15 cellular contexts compared by ENCODE assay signal in the genomic region with DNA sequence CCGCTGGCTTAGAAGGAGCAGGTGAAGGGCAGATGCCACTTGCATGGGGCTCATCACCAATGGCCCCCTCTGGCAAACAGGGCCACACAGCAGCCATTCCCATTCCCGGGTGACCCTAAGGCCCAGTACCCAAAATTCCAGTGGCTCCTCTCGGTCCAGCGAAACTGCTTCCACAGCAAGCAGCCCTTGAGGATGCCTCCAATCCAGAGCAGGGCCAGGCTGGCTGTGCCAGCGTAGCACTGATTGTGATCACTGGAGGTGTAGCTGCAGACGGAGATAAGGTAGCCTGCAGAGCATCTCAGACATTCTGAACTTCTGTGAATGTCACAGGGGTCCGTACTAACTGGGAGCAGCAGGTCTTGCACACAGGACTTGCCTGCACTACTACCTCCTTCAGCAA. TPM values are rescaled to one million over a fixed set of nuclear protein-coding genes. Genes with fewer than 3 reads are reported as not detected.
DNase-seq lines count a peak whose midpoint lies in the region; ATAC-seq and TF ChIP-seq lines count a peak whose summit lies in the region.
"Had no signal": no experiment of that assay in that cellular context is flagged by ENCODE, and none has a peak within 500 bp of the region (broad histone marks: within the 10 kb centered on the region; RNA-seq: fewer than 3 reads in every experiment).

No MANE protein-coding gene starts in this region.

- H3K4me1 ChIP-seq in neutrophil (ENCODE audit: control insufficient read depth in 1 of 2, insufficient read depth in 1 of 2, low read depth in 1 of 2, low read length in 1 of 2) (peaks cover 75 to 94% of the 10 kb centered on the region in 2 experiments), spleen (peaks cover 0 to 34% (median 3%) of the 10 kb centered on the region in 6 donors)

- TF ChIP-seq POLR2A in spleen (IDR thresholded peaks at IDR 0.05) = no peak

- H3K4me3 ChIP-seq in neutrophil (ENCODE audit: low read depth in 1 of 2, low read length in 1 of 2) (peak overlapping the region in 1 of 2 experiments; percentile 3), spleen (no peak overlapping the region)
- H3K4me3 ChIP-seq: BLaER1, GM12878 had no signal

- H3K4me1 Mint-ChIP-seq in activated T-cell treated with anti-CD3 and anti-CD28 coated beads, Interleukin-2, amount 50 U/mL, for 24 hours (ENCODE audit: low read depth) = peaks cover 11% of the 10 kb centered on the region

- H3K27me3 ChIP-seq in neutrophil (no peaks in the 10 kb centered on the region), spleen (replicated peaks in 1 of 7) (no peaks in the 10 kb centered on the region)
- H3K27me3 ChIP-seq: BLaER1 had no signal

- no peak overlapping the region for H3K4me3 Mint-ChIP-seq in activated T-cell treated with anti-CD3 and anti-CD28 coated beads, Interleukin-2, amount 50 U/mL, for 24 hours
- H3K4me3 Mint-ChIP-seq: CD8-positive, alpha-beta T cell; H9 had no signal

- no peaks in the 10 kb centered on the region for H3K27me3 Mint-ChIP-seq in activated T-cell treated with anti-CD3 and anti-CD28 coated beads, Interleukin-2, amount 50 U/mL, for 24 hours

- H3K9me3 ChIP-seq in neutrophil = no peaks in the 10 kb centered on the region
- H3K9me3 ChIP-seq in spleen = no peaks in the 10 kb centered on the region

- H3K36me3 ChIP-seq in neutrophil (peaks cover 100% of the 10 kb centered on the region), spleen (peaks cover 0 to 100% (median 23%) of the 10 kb centered on the region in 6 donors)

- H3K9me3 Mint-ChIP-seq in activated T-cell treated with anti-CD3 and anti-CD28 coated beads, Interleukin-2, amount 50 U/mL, for 24 hours = no peaks in the 10 kb centered on the region
- H3K9me3 Mint-ChIP-seq: CD8-positive, alpha-beta T cell had no signal

- TF ChIP-seq CTCF in neutrophil (IDR thresholded peaks at IDR 0.05) = no peak
- TF ChIP-seq CTCF in spleen (IDR thresholded peaks at IDR 0.05 in 8 of 11, conservative IDR thresholded peaks at IDR 0.05 in 3 of 11) = no peak

- no peak for ATAC-seq in GM19463 (IDR thresholded peaks at IDR 0.05; ENCODE audit: unreplicated experiment)
- no peak for ATAC-seq in HG03469 (IDR thresholded peaks at IDR 0.05; ENCODE audit: unreplicated experiment)
- ATAC-seq: CD8-positive, alpha-beta T cell; GM12878 had no signal

- no peak overlapping the region for H3K27ac Mint-ChIP-seq in activated T-cell treated with anti-CD3 and anti-CD28 coated beads, Interleukin-2, amount 50 U/mL, for 24 hours
- H3K27ac Mint-ChIP-seq: CD8-positive, alpha-beta T cell; H9 had no signal

- H3K27ac ChIP-seq in neutrophil (peak overlapping the region; percentile 37), spleen (no peak overlapping the region)
- H3K27ac ChIP-seq: BLaER1 had no signal

- H3K36me3 Mint-ChIP-seq in activated T-cell treated with anti-CD3 and anti-CD28 coated beads, Interleukin-2, amount 50 U/mL, for 24 hours (ENCODE audit: low read depth) = peaks cover 54% of the 10 kb centered on the region

- WGBS in spleen, 5 donors = 96 to 98% (median 98%) methylated on average over 4 to 7 of the region's 7 CpGs

- peak; percentile 50 for DNase-seq in activated CD8-positive, alpha-beta memory T cell treated with anti-CD3 and anti-CD28 coated beads for 24 hours
- DNase-seq in activated CD8-positive, alpha-beta memory T cell treated with anti-CD3 and anti-CD28 coated beads, Interleukin-2, amount 50 U/mL, for 4 hours = no peak
- peak; percentile 61 for DNase-seq in spleen
- no peak for DNase-seq in activated T-cell treated with anti-CD3 and anti-CD28 coated beads, Interleukin-2, amount 50 U/mL, for 24 hours
- DNase-seq: 8988T; Calu3; CD8-positive, alpha-beta T cell; DND-41; EL; H9 had no signal

- intact Hi-C loops in spleen (cut with DNase I; ENCODE audit: low total_unique reads) = no loop called here

RNA-seq across cellular contexts. Expression of a gene that starts 27.3 kb away (rescaled TPM):
- total RNA-seq in spleen = 100 to 1,000 TPM in 6 of 7 donors, 10 to 100 TPM in 1; 79.9 to 333 (median 142) TPM
- polyA plus RNA-seq in spleen = 10 to 100 TPM; 17.6 to 30.3 (median 22.3) TPM

Comparison
In these comparisons a context has a peak if more than half of its experiments do, and no peak if none do; other contexts are left out.
1. DNase-seq: peak in activated CD8-positive, alpha-beta memory T cell treated with anti-CD3 and anti-CD28 coated beads for 24 hours (single experiment) and spleen (single experiment); none in activated CD8-positive, alpha-beta memory T cell treated with anti-CD3 and anti-CD28 coated beads, Interleukin-2, amount 50 U/mL, for 4 hours (single experiment) and activated T-cell treated with anti-CD3 and anti-CD28 coated beads, Interleukin-2, amount 50 U/mL, for 24 hours (single experiment).